29 cellular contexts compared by ENCODE assay signal in the genomic region with DNA sequence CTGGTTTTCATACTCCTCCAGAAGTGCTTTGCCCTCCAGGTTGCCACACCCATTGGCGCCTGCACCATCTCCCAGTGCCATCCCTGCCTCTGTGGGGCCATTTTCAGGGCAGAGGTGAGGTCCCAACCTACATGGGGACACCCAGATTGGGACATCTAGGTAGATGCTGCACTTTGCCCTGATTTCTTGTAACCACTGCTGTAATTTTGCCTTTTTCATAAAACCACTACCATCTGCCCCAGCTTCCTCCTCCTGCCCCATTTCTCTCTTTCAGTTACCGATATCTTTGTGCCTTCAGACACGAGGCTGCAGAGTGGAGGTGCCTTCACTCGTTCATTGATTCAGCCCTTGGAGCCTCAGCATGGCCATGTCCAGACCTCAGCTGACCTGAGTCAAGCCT.
"Had no signal": no experiment of that assay in that cellular context is flagged by ENCODE, and none has a peak within 500 bp of the region (broad histone marks: within the 10 kb centered on the region; RNA-seq: fewer than 3 reads in every experiment).

No MANE protein-coding gene starts in this region.

- DNase-seq: activated B cell treated with CpG ODN at 0.5 μM for 24 hours; activated CD4-positive, alpha-beta T cell treated with anti-CD3 and anti-CD28 coated beads, Interleukin-2, amount 50 U/mL, for 1 hour; activated CD8-positive, alpha-beta memory T cell treated with anti-CD3 and anti-CD28 coated beads for 24 hours; activated effector memory CD4-positive, alpha-beta T cell treated with anti-CD3 and anti-CD28 coated beads, Interleukin-2, amount 50 U/mL, for 16 hours; activated naive CD4-positive, alpha-beta T cell treated with anti-CD3 and anti-CD28 coated beads for 36 hours; activated naive CD8-positive, alpha-beta T cell treated with anti-CD3 and anti-CD28 coated beads for 36 hours; adrenal gland; aorta; body of pancreas; cerebellar nuclear complex; colonic mucosa; dorsolateral prefrontal cortex; effector memory CD4-positive, alpha-beta T cell; erythroblast; head of caudate nucleus; hippocampal formation; lower lobe of right lung; mesenchymal stem cell; naive thymus-derived CD8-positive, alpha-beta T cell; right cardiac atrium; stimulated activated CD4-positive, alpha-beta T cell treated with anti-CD3 and anti-CD28 coated beads, Interleukin-15, amount 100 ng/mL, for 24 hours; stimulated activated CD4-positive, alpha-beta T cell treated with anti-CD3 and anti-CD28 coated beads, Interleukin-2, amount 100 ng/mL, for 24 hours; stimulated activated naive CD4-positive, alpha-beta T cell; T-helper 2 cell; tibial artery; upper lobe of right lung had no signal

- H3K36me3 Mint-ChIP-seq: activated naive CD8-positive, alpha-beta T cell treated with anti-CD3 and anti-CD28 coated beads for 36 hours; naive thymus-derived CD8-positive, alpha-beta T cell had no signal

- H3K4me1 Mint-ChIP-seq: activated B cell treated with CpG ODN at 0.5 μM for 24 hours; activated naive CD8-positive, alpha-beta T cell treated with anti-CD3 and anti-CD28 coated beads for 36 hours had no signal

- ATAC-seq: body of pancreas; left lobe of liver; lower lobe of right lung; naive thymus-derived CD8-positive, alpha-beta T cell; right cardiac atrium; upper lobe of right lung had no signal

- H3K27me3 Mint-ChIP-seq: activated naive CD8-positive, alpha-beta T cell treated with anti-CD3 and anti-CD28 coated beads for 36 hours; naive thymus-derived CD8-positive, alpha-beta T cell had no signal

- H3K27ac ChIP-seq: adrenal gland, body of pancreas, cardiac muscle cell, colonic mucosa, dorsolateral prefrontal cortex, lower lobe of right lung, suprapubic skin, tibial artery, upper lobe of right lung had no signal

- H3K27ac Mint-ChIP-seq: activated B cell treated with CpG ODN at 0.5 μM for 24 hours; activated naive CD4-positive, alpha-beta T cell treated with anti-CD3 and anti-CD28 coated beads for 36 hours; activated naive CD8-positive, alpha-beta T cell treated with anti-CD3 and anti-CD28 coated beads for 36 hours had no signal

- H3K4me3 Mint-ChIP-seq: activated B cell treated with CpG ODN at 0.5 μM for 24 hours; activated naive CD4-positive, alpha-beta T cell treated with anti-CD3 and anti-CD28 coated beads for 36 hours; activated naive CD8-positive, alpha-beta T cell treated with anti-CD3 and anti-CD28 coated beads for 36 hours; naive thymus-derived CD8-positive, alpha-beta T cell had no signal

- H3K4me3 ChIP-seq: adrenal gland, body of pancreas, cardiac muscle cell, colonic mucosa, dorsolateral prefrontal cortex, lower lobe of right lung, suprapubic skin, tibial artery, upper lobe of right lung had no signal

- H3K9me3 ChIP-seq: adrenal gland, body of pancreas, colonic mucosa, lower lobe of right lung, suprapubic skin, tibial artery, upper lobe of right lung had no signal

- H3K4me1 ChIP-seq: body of pancreas, colonic mucosa, lower lobe of right lung, tibial artery, upper lobe of right lung had no signal

- H3K36me3 ChIP-seq: adrenal gland, cardiac muscle cell, colonic mucosa, upper lobe of right lung had no signal

- H3K9me3 Mint-ChIP-seq: activated B cell treated with CpG ODN at 0.5 μM for 24 hours; activated naive CD4-positive, alpha-beta T cell treated with anti-CD3 and anti-CD28 coated beads for 36 hours; activated naive CD8-positive, alpha-beta T cell treated with anti-CD3 and anti-CD28 coated beads for 36 hours; naive thymus-derived CD8-positive, alpha-beta T cell had no signal
